In the genomic region with DNA sequence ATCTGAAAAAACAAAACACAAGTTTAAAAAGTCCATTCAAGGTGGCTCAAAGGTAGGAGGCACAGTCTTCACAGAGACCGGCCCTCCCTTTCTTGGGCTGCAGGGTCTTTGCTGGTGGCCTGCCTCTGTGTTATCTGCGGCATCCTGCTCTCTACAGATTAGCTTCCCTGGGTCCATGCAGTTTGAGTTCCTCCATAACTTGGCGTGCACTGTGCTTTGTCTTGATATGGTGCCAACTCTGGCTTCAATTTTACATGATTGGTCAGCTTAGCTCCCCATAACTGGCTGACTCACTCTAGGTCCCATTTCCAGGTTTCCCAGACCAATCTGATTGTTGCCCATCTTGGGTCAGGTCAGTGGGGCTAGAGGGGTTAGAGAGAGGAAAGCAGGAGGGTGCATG, we compare ENCODE assay signal across 17 cellular contexts. TPM values are rescaled to one million over a fixed set of nuclear protein-coding genes. Genes with fewer than 3 reads are reported as not detected.
DNase-seq lines count a peak whose midpoint lies in the region; ATAC-seq and TF ChIP-seq lines count a peak whose summit lies in the region.
"Had no signal": no experiment of that assay in that cellular context is flagged by ENCODE, and none has a peak within 500 bp of the region (broad histone marks: within the 10 kb centered on the region; RNA-seq: fewer than 3 reads in every experiment).

No MANE protein-coding gene starts in this region.

- no peak overlapping the region for H3K9ac ChIP-seq in DND-41 (ENCODE audit: low read depth, low read length)

- ATAC-seq in DND-41 (ENCODE audit: insufficient read depth, low read depth) (peak; percentile 13; the same call in 1 of the 3 replicates), GM21528 (IDR thresholded peaks at IDR 0.05; ENCODE audit: low FRiP score, unreplicated experiment) (no peak), omental fat pad (ENCODE audit: low FRiP score) (no peak)
- ATAC-seq: activated naive CD4-positive, alpha-beta T cell treated with anti-CD3 and anti-CD28 coated beads, Interleukin-2, amount 50 U/mL, for 72 hours; psoas muscle had no signal

- no peaks in the 10 kb centered on the region for H3K4me1 ChIP-seq in DND-41 (ENCODE audit: insufficient read depth, low read length)
- H3K4me1 ChIP-seq: suprapubic skin had no signal

- TF ChIP-seq CTCF in DND-41 (IDR thresholded peaks at IDR 0.05; ENCODE audit: borderline replicate concordance, extremely low read depth, low read length, poor library complexity, severe bottlenecking) (no peak), omental fat pad (IDR thresholded peaks at IDR 0.05) (no peak)

- H3K4me3 ChIP-seq in DND-41 (ENCODE audit: low read depth in 1 of 2, low read length in 2 of 2): no peak overlapping the region
- H3K4me3 ChIP-seq: psoas muscle, suprapubic skin had no signal

- DNase-seq in DND-41 (no peak), astrocyte of the hippocampus (ENCODE audit: low read depth, low spot score) (peak; percentile 31), hepatic stellate cell (ENCODE audit: low spot score) (peak; percentile 29), SW 1271 (lab: John Stamatoyannopoulos, UW) (no peak), omental fat pad (ENCODE audit: low spot score) (no peak), ureter (ENCODE audit: low spot score) (no peak)
- DNase-seq: activated CD4-positive, alpha-beta memory T cell treated with anti-CD3 and anti-CD28 coated beads, Interleukin-2, amount 10 ng/mL, durations not matched to agents 7 days and 5 days; activated T-cell treated with anti-CD3 and anti-CD28 coated beads, Interleukin-2, amount 50 U/mL, for 48 hours; head of caudate nucleus; NCI-H187 treated with DMSO at 0.1 percent for 48 hours; NK-92 treated with Interleukin-12 subunit alpha and Interleukin-12 subunit beta, amount 100 ng/mL, for 24 hours; psoas muscle; WERI-Rb-1 had no signal

- TF ChIP-seq RAD21 in Ishikawa (IDR thresholded peaks at IDR 0.05; ENCODE audit: low read depth): no peak

- H3K27me3 ChIP-seq in DND-41 (ENCODE audit: insufficient read depth, low read length, poor library complexity): no peaks in the 10 kb centered on the region

- no peaks in the 10 kb centered on the region for H3K9me3 ChIP-seq in DND-41 (ENCODE audit: insufficient read depth, low read length, severe bottlenecking)
- H3K9me3 ChIP-seq: psoas muscle, suprapubic skin had no signal

- no peak overlapping the region for H3K27ac ChIP-seq in DND-41 (ENCODE audit: low read length)
- H3K27ac ChIP-seq: suprapubic skin, WERI-Rb-1 had no signal

- TF ChIP-seq EP300 in Ishikawa (IDR thresholded peaks at IDR 0.05; ENCODE audit: borderline replicate concordance): no peak

- H3K79me2 ChIP-seq in DND-41 (ENCODE audit: insufficient read depth, low read length): no peaks in the 10 kb centered on the region

- no peak overlapping the region for H2AFZ ChIP-seq in DND-41 (ENCODE audit: low read depth, low read length)

- H3K36me3 ChIP-seq in DND-41 (ENCODE audit: insufficient read depth, low read length): no peaks in the 10 kb centered on the region
- H3K36me3 ChIP-seq: suprapubic skin, WERI-Rb-1 had no signal

- no peaks in the 10 kb centered on the region for H4K20me1 ChIP-seq in DND-41 (ENCODE audit: insufficient read depth, low read length)

- no peak overlapping the region for H3K4me2 ChIP-seq in DND-41 (ENCODE audit: insufficient read depth, low read length)

TF ChIP-seq in Ishikawa, 13 proteins besides CTCF, POLR2A, EP300 and RAD21:
- TF ChIP-seq TAF1 (IDR thresholded peaks at IDR 0.05; ENCODE audit: low read depth) (no peak), NFIC (IDR thresholded peaks at IDR 0.05) (peak; percentile 30; the same call in 1 of the 2 replicates)

RNA-seq across cellular contexts. Expression of a gene that starts 41.8 kb away (rescaled TPM):
- total RNA-seq in omental fat pad (1,000 to 10,000 TPM; 3,407 to 5,053 (median 4,011) TPM), ureter (4,913 TPM)

Comparison
In these comparisons a context has a peak if more than half of its experiments do, and no peak if none do; other contexts are left out.
1. DNase-seq: peak in astrocyte of the hippocampus (single experiment) and hepatic stellate cell (single experiment); none in DND-41 (single experiment), SW 1271 (0 of 2), omental fat pad (single experiment) and ureter (single experiment).